8 cellular contexts compared by ENCODE assay signal in genomic region chr4:171813195-171813955, GRCh38. TPM values are rescaled to one million over a fixed set of nuclear protein-coding genes. Genes with fewer than 3 reads are reported as not detected.
A peak's percentile ranks its signal among the peaks of the same experiment; 100 is the strongest.
DNase-seq lines count a peak whose midpoint lies in the region; ATAC-seq and TF ChIP-seq lines count a peak whose summit lies in the region.

TSS of gene GALNTL6 (plus strand) at chr4:171813404.

- H3K36me3 ChIP-seq in Peyer's patch: no peaks in the 10 kb centered on the region

- no peak for TF ChIP-seq CTCF in Peyer's patch (IDR thresholded peaks at IDR 0.05)

- H3K9me3 ChIP-seq in Peyer's patch: no peaks in the 10 kb centered on the region

- in situ Hi-C loops in ACHN (cut with HindIII; ENCODE audit: low pct_ligation_motif_present, low pct_unique_long_range_greater_than_20kb, low sequenced_read_pairs): no loop called here

- H3K4me3 ChIP-seq in Peyer's patch: peak within 1 kb of the TSS in 3 of 4 donors; percentile 27 to 40 (median 32)

- H3K4me1 ChIP-seq in Peyer's patch: peaks cover 0 to 4% (median 0%) of the 10 kb centered on the region in 4 donors

- peak; percentile 61 for ATAC-seq in GM21390 (IDR thresholded peaks at IDR 0.05; ENCODE audit: unreplicated experiment)
- ATAC-seq in sciatic nerve: peak; percentile 28
- no peak for ATAC-seq in HG03135 (IDR thresholded peaks at IDR 0.05; ENCODE audit: unreplicated experiment)

- no peak for TF ChIP-seq POLR2A in Peyer's patch (IDR thresholded peaks at IDR 0.05)

- no peak within 1 kb of the TSS for H3K27ac ChIP-seq in Peyer's patch

- intact Hi-C loops in sciatic nerve (cut with DNase I): no loop called here

- DNase-seq in ACHN (peak; percentile 1), Peyer's patch (no peak), foreskin melanocyte (peak; percentile 69), sciatic nerve (ENCODE audit: low spot score) (no peak), hepatic stellate cell (ENCODE audit: low spot score) (no peak)
- no peak for DNase-seq in activated CD4-positive, CD25-positive, alpha-beta regulatory T cell (lab: John Stamatoyannopoulos, UW)

- H3K27me3 ChIP-seq in Peyer's patch: no peaks in the 10 kb centered on the region

RNA-seq across cellular contexts. Expression of gene GALNTL6, which starts in this region (rescaled TPM):
- under 1 TPM in 2 of 4 donors, not detected in 2; 0.67 to 0.70 TPM for total RNA-seq in Peyer's patch
- 0.22 TPM for total RNA-seq in sciatic nerve

Comparison
In these comparisons a context has a peak if more than half of its experiments do, and no peak if none do; other contexts are left out.
1. Peak in ATAC-seq in sciatic nerve; RNA of the gene not detected or under 1 TPM.
2. DNase-seq: peak in ACHN (single experiment) and foreskin melanocyte (single experiment); none in Peyer's patch (0 of 3), sciatic nerve (single experiment), activated CD4-positive, CD25-positive, alpha-beta regulatory T cell (0 of 4) and hepatic stellate cell (single experiment).